Comparison of ENCODE assay signal across 8 cellular contexts in the genomic region with DNA sequence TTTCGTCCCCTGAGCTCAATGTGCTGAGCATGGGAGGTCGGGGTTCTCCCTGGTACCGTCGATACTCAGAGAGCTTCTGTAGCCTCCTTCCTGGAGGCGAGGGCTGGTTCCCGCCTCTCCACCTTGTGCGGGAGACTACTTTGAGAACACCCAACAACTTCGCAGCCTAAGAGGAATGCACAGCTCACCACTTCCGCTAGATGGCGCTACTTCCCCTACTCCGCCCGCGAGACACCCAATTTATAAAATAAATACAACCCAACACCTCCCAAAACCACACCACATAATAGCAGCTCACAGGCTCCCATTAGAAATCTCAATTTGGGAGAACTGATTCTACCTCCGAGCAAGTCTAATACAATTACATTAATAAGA. TPM values are rescaled to one million over a fixed set of nuclear protein-coding genes. Genes with fewer than 3 reads are reported as not detected.
DNase-seq lines count a peak whose midpoint lies in the region; ATAC-seq and TF ChIP-seq lines count a peak whose summit lies in the region.

No MANE protein-coding gene starts in this region.

- H3K9me2 ChIP-seq in HCT116 (ENCODE audit: insufficient read depth) = no peaks in the 10 kb centered on the region

- POLR2A ChIA-PET in HCT116 (lab: Charles Lee) = no interaction called here

- peak; percentile 30 for DNase-seq in EH (ENCODE audit: low read depth)
- peak; percentile 22 for DNase-seq in HCT116 (ENCODE audit: low read depth, low spot score)
- DNase-seq in NCI-H1930 (lab: John Stamatoyannopoulos, UW) = peak; percentile 21 to 49
- DNase-seq in activated CD4-positive, CD25-positive, alpha-beta regulatory T cell treated with anti-CD3 and anti-CD28 coated beads, Interleukin-2, amount 50 U/mL, for 16 hours (ENCODE audit: low read depth, low spot score) = peak; percentile 31
- no peak for DNase-seq in chondrocyte (ENCODE audit: low spot score)
- DNase-seq in kidney tubule cell (ENCODE audit: low spot score) = peak; percentile 68
- peak; percentile 49 to 59 for DNase-seq in stimulated activated CD4-positive, alpha-beta T cell treated with anti-CD3 and anti-CD28 coated beads, Interleukin-1b, Interleukin-23, amount 100 ng/mL, for 4 hours (ENCODE audit: low read depth in 2 of 2)
- no peak for DNase-seq in GOT3 (lab: John Stamatoyannopoulos, UW)

- H3K9ac ChIP-seq in HCT116 (ENCODE audit: low read length) = no peak overlapping the region

- H3K9me3 ChIP-seq in HCT116 (ENCODE audit: control insufficient read depth in 1 of 2, insufficient read depth in 1 of 2, low read depth in 1 of 2, low read length in 2 of 2) = no peaks in the 10 kb centered on the region

- peak; percentile 63 to 89 (median 87); a peak in 5 of 6 replicates for TF ChIP-seq CTCF in HCT116 (IDR thresholded peaks at IDR 0.05 in 2 of 3, conservative IDR thresholded peaks at IDR 0.05 in 1 of 3; ENCODE audit: borderline replicate concordance in 1 of 3, insufficient read depth in 1 of 3, low read depth in 2 of 3, low read length in 2 of 3)
- peak; percentile 95 for TF ChIP-seq CTCF in chondrocyte (IDR thresholded peaks at IDR 0.05)

- peaks cover 30% of the 10 kb centered on the region for H3K4me1 Mint-ChIP-seq in chondrocyte (ENCODE audit: low read depth)

- no peak overlapping the region for H3K4me3 ChIP-seq in HCT116 (replicated peaks in 1 of 2; ENCODE audit: low read depth in 1 of 2, low read length in 2 of 2)

- peaks cover 0 to 5% of the 10 kb centered on the region in 2 experiments; a peak in 1 of 4 replicates for H3K4me1 ChIP-seq in HCT116 (ENCODE audit: control insufficient read depth in 1 of 2, insufficient read depth in 2 of 2, low read length in 2 of 2)

- H3K9me3 Mint-ChIP-seq in chondrocyte (ENCODE audit: low read depth) = no peaks in the 10 kb centered on the region

- H2AFZ ChIP-seq in HCT116 (ENCODE audit: low read depth, low read length, poor library complexity, severe bottlenecking) = peak overlapping the region; percentile 77

- no peaks in the 10 kb centered on the region for H3K36me3 ChIP-seq in HCT116 (ENCODE audit: control insufficient read depth in 1 of 2, insufficient read depth in 2 of 2, low read length in 2 of 2)

- H3K79me2 ChIP-seq in HCT116 (ENCODE audit: insufficient read depth, low read length) = no peaks in the 10 kb centered on the region

- H3K27ac ChIP-seq in HCT116 (ENCODE audit: low read depth, low read length) = no peak overlapping the region

- ATAC-seq in HCT116 = peak; percentile 93

- peaks cover 2% of the 10 kb centered on the region for H3K36me3 Mint-ChIP-seq in chondrocyte (ENCODE audit: low read depth)

- H3K4me3 Mint-ChIP-seq in chondrocyte (ENCODE audit: unreplicated experiment) = peak overlapping the region; percentile 77

- H3K4me2 ChIP-seq in HCT116 (ENCODE audit: low read length) = 0 out of 2 replicates have a peak overlapping the region, but pooled peaks have one; percentile 15

- BruUV-seq in HCT116 (replicated peaks; lab: Mats Ljungman, UMichigan) = no TSS peak

- RAD21 ChIA-PET in HCT116 (lab: Charles Lee; ENCODE audit: low non-redundant PET in 1 of 2, low total read pairs in 2 of 2, uncharacterized antibody in 2 of 2, unreplicated experiment in 2 of 2) = interaction anchor here in 1 of 2 experiments (1.2 kb wide), 1 partner anchor 1032 kb away, joined by 6 read pairs; no protein-coding TSS in a partner anchor

- intact Hi-C loops in HCT116 (cut with micrococcal nuclease) = loop anchor here (1.0 to 10.0 kb wide), 2 partner anchors 887 to 1032 kb away; no protein-coding TSS in a partner anchor

- TF ChIP-seq RAD21 in HCT116 (IDR thresholded peaks at IDR 0.05; ENCODE audit: low read depth) = peak; percentile 77

- no peaks in the 10 kb centered on the region for H4K20me1 ChIP-seq in HCT116 (ENCODE audit: insufficient read depth)

- H3K27ac Mint-ChIP-seq in chondrocyte (ENCODE audit: unreplicated experiment) = no peak overlapping the region

- no peak for TF ChIP-seq POLR2A in HCT116 (IDR thresholded peaks at IDR 0.05; ENCODE audit: borderline replicate concordance, extremely low read depth, insufficient read depth, insufficient read length)

- CTCF ChIA-PET in HCT116 (lab: Charles Lee) = interaction anchor here (0.8 to 2.1 kb wide), 9 partner anchors 10 to 1032 kb away, joined by 3 to 15 read pairs (median 5); no protein-coding TSS in a partner anchor

- peaks cover 40% of the 10 kb centered on the region for H3K27me3 ChIP-seq in HCT116 (ENCODE audit: insufficient read depth, low read length)

- peaks cover 24% of the 10 kb centered on the region for H3K27me3 Mint-ChIP-seq in chondrocyte (ENCODE audit: low read depth)

TF ChIP-seq in HCT116, 20 proteins besides CTCF, POLR2A, EP300 and RAD21:
- TF ChIP-seq CBX3 (IDR thresholded peaks at IDR 0.05; ENCODE audit: low read depth) (no peak), SRF (IDR thresholded peaks at IDR 0.05; ENCODE audit: low read depth) (no peak), SP1 (IDR thresholded peaks at IDR 0.05; ENCODE audit: low read depth) (no peak)

RNA-seq across cellular contexts. Expression of gene RGMA, which starts 1.2 kb away (rescaled TPM):
- total RNA-seq in HCT116 (2021; ENCODE audit: unreplicated experiment) (5.5 TPM), chondrocyte (13.0 to 26.2 TPM (median 15.6 TPM) in 3 replicates)
- polyA plus RNA-seq in HCT116 (2012) = 2.7 and 3.4 TPM in 2 replicates

Comparison
In these comparisons a context has a peak if more than half of its experiments do, and no peak if none do; other contexts are left out.
1. DNase-seq: peak in EH (single experiment), HCT116 (single experiment), NCI-H1930 (2 of 2), activated CD4-positive, CD25-positive, alpha-beta regulatory T cell treated with anti-CD3 and anti-CD28 coated beads, Interleukin-2, amount 50 U/mL, for 16 hours (single experiment), kidney tubule cell (single experiment) and stimulated activated CD4-positive, alpha-beta T cell treated with anti-CD3 and anti-CD28 coated beads, Interleukin-1b, Interleukin-23, amount 100 ng/mL, for 4 hours (2 of 2); none in chondrocyte (single experiment) and GOT3 (single experiment).